In the genomic region with DNA sequence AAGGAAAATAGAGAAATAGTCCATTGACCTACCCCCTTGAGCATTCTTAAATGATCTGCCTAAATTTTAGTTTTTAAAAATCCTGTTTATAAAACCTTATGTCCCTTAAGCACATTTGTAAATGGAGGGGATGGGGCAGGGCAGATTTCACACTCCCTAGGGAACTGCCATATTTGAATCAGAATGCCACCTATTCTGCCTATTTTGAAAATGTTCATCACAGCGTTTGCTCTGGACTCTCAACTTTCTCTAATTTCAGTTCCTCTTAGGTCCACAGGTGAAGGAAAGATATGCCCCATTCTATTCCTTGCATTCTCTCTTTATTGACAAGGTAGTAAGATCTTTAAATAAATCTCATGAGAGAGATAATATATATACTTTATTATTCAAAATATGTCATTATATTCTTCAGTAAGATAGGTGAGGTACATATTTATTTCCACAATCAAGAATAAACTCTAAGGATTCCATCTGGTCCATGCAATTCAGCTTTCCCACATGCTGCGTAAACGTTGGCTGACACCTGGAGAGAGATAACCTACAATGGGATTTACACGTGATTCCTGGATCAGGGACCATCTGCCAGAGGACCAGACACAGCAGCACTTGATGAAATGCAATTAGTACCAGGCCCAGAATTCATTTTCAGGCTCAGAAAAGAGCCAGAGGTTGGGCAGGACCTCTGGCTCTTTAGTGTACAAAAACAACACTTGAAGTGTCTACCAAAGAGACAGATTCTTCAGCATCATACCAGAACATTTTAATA, we compare ENCODE assay signal across 11 cellular contexts. TPM values are rescaled to one million over a fixed set of nuclear protein-coding genes. Genes with fewer than 3 reads are reported as not detected.
DNase-seq lines count a peak whose midpoint lies in the region; ATAC-seq and TF ChIP-seq lines count a peak whose summit lies in the region.
"Had no signal": no experiment of that assay in that cellular context is flagged by ENCODE, and none has a peak within 500 bp of the region (broad histone marks: within the 10 kb centered on the region; RNA-seq: fewer than 3 reads in every experiment).

No MANE protein-coding gene starts in this region.

- H3K4me2 ChIP-seq in SK-N-SH = no peak overlapping the region

- H3K27ac ChIP-seq in SK-N-SH (ENCODE audit: low read depth in 2 of 2, low read length in 1 of 2) (peak overlapping the region in 1 of 2 experiments; percentile 40; a peak in 2 of 4 replicates), ovary (no peak overlapping the region)

- H3K9me3 ChIP-seq in SK-N-SH (no peaks in the 10 kb centered on the region), ovary (no peaks in the 10 kb centered on the region)
- H3K9me3 ChIP-seq: uterus had no signal

- intact Hi-C loops in activated CD4-positive, alpha-beta memory T cell treated with anti-CD3 and anti-CD28 coated beads for 36 hours (cut with micrococcal nuclease) = loop anchor here (1.0 to 10.0 kb wide), 8 partner anchors 56 to 533 kb away; a partner anchor contains a TSS
- intact Hi-C loops in ovary (cut with DNase I) = loop anchor here in 3 of 4 donors (10.0 kb wide), 3 partner anchors 127 to 147 kb away; no protein-coding TSS in a partner anchor

- no peaks in the 10 kb centered on the region for H4K20me1 ChIP-seq in SK-N-SH (ENCODE audit: insufficient read depth)

- no peak overlapping the region for H2AFZ ChIP-seq in SK-N-SH (ENCODE audit: low read depth)

- H3K9me3 Mint-ChIP-seq in IgD-negative memory B cell (no peaks in the 10 kb centered on the region), nephron (no peaks in the 10 kb centered on the region)
- H3K9me3 Mint-ChIP-seq in activated CD4-positive, alpha-beta memory T cell treated with anti-CD3 and anti-CD28 coated beads for 36 hours = no peaks in the 10 kb centered on the region

- no peak for TF ChIP-seq RAD21 in SK-N-SH (IDR thresholded peaks at IDR 0.05; ENCODE audit: low read length)

- H3K27ac Mint-ChIP-seq in IgD-negative memory B cell = peak overlapping the region in 2 of 3 donors; percentile 75 to 94
- H3K27ac Mint-ChIP-seq in activated CD4-positive, alpha-beta memory T cell treated with anti-CD3 and anti-CD28 coated beads for 36 hours = peak overlapping the region; percentile 83
- peak overlapping the region in 2 of 3 experiments; percentile 49 to 60 for H3K27ac Mint-ChIP-seq in nephron

- H3K4me1 Mint-ChIP-seq in IgD-negative memory B cell = peaks cover 46 to 51% (median 50%) of the 10 kb centered on the region in 3 donors
- H3K4me1 Mint-ChIP-seq in activated CD4-positive, alpha-beta memory T cell treated with anti-CD3 and anti-CD28 coated beads for 36 hours (ENCODE audit: low read depth) = peaks cover 61% of the 10 kb centered on the region
- H3K4me1 Mint-ChIP-seq in nephron = peaks cover 20% of the 10 kb centered on the region

- peak overlapping the region; percentile 85 to 94 (median 88) for H3K4me3 Mint-ChIP-seq in IgD-negative memory B cell
- H3K4me3 Mint-ChIP-seq in activated CD4-positive, alpha-beta memory T cell treated with anti-CD3 and anti-CD28 coated beads for 36 hours = peak overlapping the region; percentile 82
- peak overlapping the region; percentile 88 to 90 (median 89) for H3K4me3 Mint-ChIP-seq in nephron

- H3K9ac ChIP-seq in SK-N-SH = no peak overlapping the region

- peaks cover 4 to 24% of the 10 kb centered on the region in 2 experiments; a peak in 2 of 4 replicates for H3K4me1 ChIP-seq in SK-N-SH (ENCODE audit: control insufficient read depth in 1 of 2, insufficient read depth in 2 of 2, low read depth in 1 of 2, low read length in 1 of 2)
- peaks cover 3% of the 10 kb centered on the region for H3K4me1 ChIP-seq in ovary (ENCODE audit: insufficient read depth)
- H3K4me1 ChIP-seq: uterus had no signal

- H3K36me3 Mint-ChIP-seq in IgD-negative memory B cell (peaks cover 3% of the 10 kb centered on the region), nephron (ENCODE audit: low read depth) (no peaks in the 10 kb centered on the region)
- H3K36me3 Mint-ChIP-seq in activated CD4-positive, alpha-beta memory T cell treated with anti-CD3 and anti-CD28 coated beads for 36 hours = peaks cover 2% of the 10 kb centered on the region

- TF ChIP-seq CTCF in SK-N-SH (IDR thresholded peaks at IDR 0.05) = no peak
- no peak for TF ChIP-seq CTCF in nephron (IDR thresholded peaks at IDR 0.05; ENCODE audit: unreplicated experiment in 3 of 3)
- TF ChIP-seq CTCF in ovary (IDR thresholded peaks at IDR 0.05) = no peak

- H3K27me3 Mint-ChIP-seq in IgD-negative memory B cell = no peaks in the 10 kb centered on the region
- H3K27me3 Mint-ChIP-seq in activated CD4-positive, alpha-beta memory T cell treated with anti-CD3 and anti-CD28 coated beads for 36 hours = no peaks in the 10 kb centered on the region
- no peaks in the 10 kb centered on the region for H3K27me3 Mint-ChIP-seq in nephron (ENCODE audit: low read depth)

- TF ChIP-seq EP300 in SK-N-SH (IDR thresholded peaks at IDR 0.05; ENCODE audit: borderline replicate concordance in 1 of 2, low read depth in 1 of 2, low read length in 1 of 2) (peak in 1 of 2 experiments; percentile 50; a peak in 1 of 4 replicates), ovary (IDR thresholded peaks at IDR 0.05) (no peak)

- POLR2A ChIA-PET in SK-N-SH (lab: Yijun Ruan, JAX) = no interaction called here
- POLR2A ChIA-PET in activated CD4-positive, alpha-beta memory T cell treated with anti-CD3 and anti-CD28 coated beads for 36 hours (lab: Charles Lee) = no interaction called here

- H3K79me2 ChIP-seq in SK-N-SH (ENCODE audit: insufficient read depth) = peaks cover 20% of the 10 kb centered on the region; the same call in 1 of the 2 replicates

- peaks cover 11% of the 10 kb centered on the region for H3F3A ChIP-seq in SK-N-SH (replicated peaks; ENCODE audit: insufficient read depth)

- no peak overlapping the region for H3K4me3 ChIP-seq in SK-N-SH (ENCODE audit: low read depth in 2 of 2, low read length in 1 of 2)
- no peak overlapping the region for H3K4me3 ChIP-seq in ovary

- no peaks in the 10 kb centered on the region for H3K9me2 ChIP-seq in SK-N-SH

- DNase-seq in SK-N-SH (peak; percentile 47), ovary (no peak)
- DNase-seq in activated CD4-positive, alpha-beta memory T cell treated with anti-CD3 and anti-CD28 coated beads for 36 hours = no peak
- DNase-seq: aorta, occipital lobe, uterus had no signal

- no peak for ATAC-seq in SK-N-SH treated with all-trans-retinoic acid at 6 μM for 48 hours
- ATAC-seq in GM21390 (IDR thresholded peaks at IDR 0.05; ENCODE audit: unreplicated experiment) = no peak
- no peak for ATAC-seq in HG02884 (IDR thresholded peaks at IDR 0.05; ENCODE audit: unreplicated experiment)

- H3K36me3 ChIP-seq in SK-N-SH (replicated peaks in 1 of 2; ENCODE audit: control insufficient read depth in 1 of 2, insufficient read depth in 2 of 2, low read length in 1 of 2) (peaks cover 6 to 12% of the 10 kb centered on the region in 2 experiments), ovary (no peaks in the 10 kb centered on the region)
- H3K36me3 ChIP-seq: uterus had no signal

- WGBS in SK-N-SH (ENCODE audit: low lambda C conversion rate) = 74% methylated on average over 4 of the region's 4 CpGs
- 69 to 81% (median 75%) methylated on average over 4 of the region's 4 CpGs for WGBS in ovary, 3 donors

- TF ChIP-seq POLR2A in ovary (IDR thresholded peaks at IDR 0.05) = no peak

- H3K27me3 ChIP-seq in SK-N-SH (ENCODE audit: insufficient read depth) = no peaks in the 10 kb centered on the region
- H3K27me3 ChIP-seq in ovary = no peaks in the 10 kb centered on the region
- H3K27me3 ChIP-seq: uterus had no signal

- CTCF ChIA-PET in SK-N-SH (lab: Yijun Ruan, JAX) = interaction anchor here (0.7 to 2.1 kb wide), 8 partner anchors 9 to 151 kb away, joined by 3 to 11 read pairs (median 3); no protein-coding TSS in a partner anchor
- CTCF ChIA-PET in activated CD4-positive, alpha-beta memory T cell treated with anti-CD3 and anti-CD28 coated beads for 36 hours (lab: Charles Lee) = interaction anchor here (0.8 kb wide), 1 partner anchor 203 kb away, joined by 5 read pairs; a partner anchor contains a TSS

TF ChIP-seq in SK-N-SH, 30 proteins besides CTCF, POLR2A, EP300 and RAD21 (continues in another document):
- TF ChIP-seq YY1 (IDR thresholded peaks at IDR 0.05; ENCODE audit: low read depth) = no peak
- no peak for TF ChIP-seq POLR2AphosphoS5 (IDR thresholded peaks at IDR 0.05; ENCODE audit: low read depth, low read length)
- TF ChIP-seq CHD2 (IDR thresholded peaks at IDR 0.05; ENCODE audit: low read length, partially characterized antibody) = peak; percentile 61
- TF ChIP-seq MEF2A (IDR thresholded peaks at IDR 0.05; ENCODE audit: borderline replicate concordance, low read depth) = no peak
- no peak for TF ChIP-seq ELF1 (IDR thresholded peaks at IDR 0.05)

TF ChIP-seq in SK-N-SH treated with all-trans-retinoic acid at 6 μM for 48 hours, 23 proteins besides CTCF, POLR2A, EP300 and RAD21 (continues in another document):
- TF ChIP-seq TCF4 (CRISPR knock-in tag; IDR thresholded peaks at IDR 0.05; ENCODE audit: borderline replicate concordance) (no peak; the same call in 1 of the 2 replicates), ZC3H10 (CRISPR knock-in tag; IDR thresholded peaks at IDR 0.05) (no peak), OSR1 (CRISPR knock-in tag; IDR thresholded peaks at IDR 0.05) (no peak)
- TF ChIP-seq, protein P1, sequence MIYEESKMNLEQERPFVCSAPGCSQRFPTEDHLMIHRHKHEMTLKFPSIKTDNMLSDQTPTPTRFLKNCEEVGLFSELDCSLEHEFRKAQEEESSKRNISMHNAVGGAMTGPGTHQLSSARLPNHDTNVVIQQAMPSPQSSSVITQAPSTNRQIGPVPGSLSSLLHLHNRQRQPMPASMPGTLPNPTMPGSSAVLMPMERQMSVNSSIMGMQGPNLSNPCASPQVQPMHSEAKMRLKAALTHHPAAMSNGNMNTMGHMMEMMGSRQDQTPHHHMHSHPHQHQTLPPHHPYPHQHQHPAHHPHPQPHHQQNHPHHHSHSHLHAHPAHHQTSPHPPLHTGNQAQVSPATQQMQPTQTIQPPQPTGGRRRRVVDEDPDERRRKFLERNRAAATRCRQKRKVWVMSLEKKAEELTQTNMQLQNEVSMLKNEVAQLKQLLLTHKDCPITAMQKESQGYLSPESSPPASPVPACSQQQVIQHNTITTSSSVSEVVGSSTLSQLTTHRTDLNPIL (CRISPR knock-in tag; IDR thresholded peaks at IDR 0.05; ENCODE audit: low read depth) = no peak

RNA-seq across cellular contexts. Expression of a gene that starts 1.2 kb away (rescaled TPM):
- polyA plus RNA-seq in SK-N-SH (2012; rRNA removed) (4.8 and 6.3 TPM in 2 replicates), IgD-negative memory B cell (37.4 TPM), ovary (10 to 100 TPM in 1 of 2 donors, 1 to 10 TPM in 1; 6.3 to 12.8 TPM)
- polyA plus RNA-seq in SK-N-SH (2012; cell fraction: cytosol; rRNA removed) = 8.8 and 9.2 TPM in 2 replicates
- 2.3 and 4.9 TPM in 2 replicates for polyA plus RNA-seq in SK-N-SH (2012; cell fraction: nucleus; rRNA removed)
- total RNA-seq in activated CD4-positive, alpha-beta memory T cell treated with anti-CD3 and anti-CD28 coated beads for 36 hours = 10 to 100 TPM; 31.8 to 34.7 TPM
- total RNA-seq in ovary = 10 to 100 TPM; 19.8 to 32.7 (median 30.7) TPM
